In genomic region chr20:29298759-29299613, GRCh38 we compare ENCODE assay signal across 23 cellular contexts.
"Had no signal": no experiment of that assay in that cellular context is flagged by ENCODE, and none has a peak within 500 bp of the region (broad histone marks: within the 10 kb centered on the region; RNA-seq: fewer than 3 reads in every experiment).

No MANE protein-coding gene starts in this region.

- DNase-seq: activated CD4-positive, alpha-beta T cell treated with anti-CD3 and anti-CD28 coated beads for 1 hour; activated CD4-positive, alpha-beta T cell treated with anti-CD3 and anti-CD28 coated beads, Interleukin-2, amount 50 U/mL, for 1 hour; activated CD8-positive, alpha-beta T cell treated with anti-CD3 and anti-CD28 coated beads, Interleukin-2, amount 10 ng/mL, durations not matched to agents 7 days and 5 days; activated gamma-delta T cell treated with Interleukin-2 at 50 U/mL for 16 hours; cerebellar nuclear complex; cortex of kidney; effector CD4-positive, alpha-beta T cell; erythroblast; heart right ventricle; kidney; lower lobe of right lung; naive B cell; right lobe of liver; stimulated activated CD4-positive, alpha-beta T cell treated with anti-CD3 and anti-CD28 coated beads, Interleukin-2, amount 100 ng/mL, for 48 hours; stimulated activated CD8-positive, alpha-beta memory T cell treated with anti-CD3 and anti-CD28 coated beads, Interleukin-4, amount 100 ng/mL, for 48 hours; stimulated activated naive B cell treated with anti-CD40 and anti-IgM and Interleukin-4, amounts not matched to agents 10 μg/mL and 1 μg/mL and 100 μg/mL, for 72 hours; T-helper 2 cell; transverse colon; WERI-Rb-1 had no signal

- H3K36me3 ChIP-seq: ascending aorta, heart right ventricle, lower lobe of right lung, right lobe of liver, transverse colon, WERI-Rb-1 had no signal

- H3K4me1 ChIP-seq: ascending aorta, heart right ventricle, lower lobe of right lung, right lobe of liver, transverse colon had no signal

- H3K4me1 Mint-ChIP-seq: neural crest cell; stimulated activated naive B cell treated with anti-CD40 and anti-IgM and Interleukin-4, amounts not matched to agents 10 μg/mL and 1 μg/mL and 100 μg/mL, for 72 hours had no signal

- H3K4me3 Mint-ChIP-seq: activated CD8-positive, alpha-beta T cell treated with anti-CD3 and anti-CD28 coated beads, Interleukin-2, amount 10 ng/mL, durations not matched to agents 7 days and 5 days; naive B cell; neural crest cell; stimulated activated naive B cell treated with anti-CD40 and anti-IgM and Interleukin-4, amounts not matched to agents 10 μg/mL and 1 μg/mL and 100 μg/mL, for 72 hours had no signal

- H3K27me3 Mint-ChIP-seq: naive B cell; stimulated activated naive B cell treated with anti-CD40 and anti-IgM and Interleukin-4, amounts not matched to agents 10 μg/mL and 1 μg/mL and 100 μg/mL, for 72 hours had no signal

- H3K27ac Mint-ChIP-seq: activated CD8-positive, alpha-beta T cell treated with anti-CD3 and anti-CD28 coated beads, Interleukin-2, amount 10 ng/mL, durations not matched to agents 7 days and 5 days; activated naive CD4-positive, alpha-beta T cell treated with anti-CD3 and anti-CD28 coated beads, Interleukin-2, amount 50 U/mL, for 72 hours; naive B cell; stimulated activated naive B cell treated with anti-CD40 and anti-IgM and Interleukin-4, amounts not matched to agents 10 μg/mL and 1 μg/mL and 100 μg/mL, for 72 hours had no signal

- H3K27me3 ChIP-seq: ascending aorta, right lobe of liver, transverse colon had no signal

- H3K9me3 ChIP-seq: right lobe of liver had no signal

- ATAC-seq: activated CD8-positive, alpha-beta T cell treated with anti-CD3 and anti-CD28 coated beads, Interleukin-2, amount 10 ng/mL, durations not matched to agents 7 days and 5 days; activated naive CD4-positive, alpha-beta T cell treated with anti-CD3 and anti-CD28 coated beads, Interleukin-2, amount 50 U/mL, for 72 hours; stimulated activated naive B cell treated with anti-CD40 and anti-IgM and Interleukin-4, amounts not matched to agents 10 μg/mL and 1 μg/mL and 100 μg/mL, for 72 hours had no signal

- H3K4me3 ChIP-seq: ascending aorta, heart right ventricle, lower lobe of right lung, right lobe of liver, smooth muscle cell, transverse colon had no signal
